Comparison of ENCODE assay signal across 11 cellular contexts in the genomic region with DNA sequence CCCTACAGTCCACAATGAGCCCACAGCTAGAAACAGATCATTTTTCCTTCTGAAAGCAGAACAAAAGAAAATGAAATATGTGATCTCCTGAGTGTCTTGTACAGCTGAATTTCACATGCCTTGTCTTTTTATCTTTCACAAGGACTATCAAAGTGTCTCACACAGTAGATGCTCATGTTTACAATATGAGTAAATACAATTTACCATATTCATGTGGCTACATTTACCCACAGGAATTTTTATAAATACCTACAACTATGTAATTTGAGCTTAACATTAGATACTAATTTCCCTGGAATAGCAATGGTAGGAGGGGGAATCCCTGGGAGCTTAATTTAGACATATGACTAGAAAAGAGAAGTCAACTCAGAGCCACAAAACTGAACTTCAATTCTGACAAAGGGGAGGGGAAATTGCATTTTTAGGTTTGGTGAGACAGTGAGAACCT.
DNase-seq lines count a peak whose midpoint lies in the region; ATAC-seq, FAIRE-seq and TF ChIP-seq lines count a peak whose summit lies in the region.
"Had no signal": no experiment of that assay in that cellular context is flagged by ENCODE, and none has a peak within 500 bp of the region (broad histone marks: within the 10 kb centered on the region; RNA-seq: fewer than 3 reads in every experiment).

No MANE protein-coding gene starts in this region.

- TF ChIP-seq POLR2A in H1 (IDR thresholded peaks at IDR 0.05; ENCODE audit: control extremely low read depth in 1 of 2, low read depth in 2 of 2, low read length in 2 of 2) = no peak

- intact Hi-C loops in posterior vena cava (cut with DNase I) = no loop called here

- H3K18ac ChIP-seq in H1 (ENCODE audit: extremely low read depth, low read length) = no peak overlapping the region

- H3K4me2 ChIP-seq in H1 (ENCODE audit: insufficient read depth in 1 of 2, low read depth in 2 of 2, low read length in 2 of 2) = no peak overlapping the region

- no peak for FAIRE-seq in H1 (lab: Jason Lieb, UNC)

- no peak for TF ChIP-seq RAD21 in H1 (IDR thresholded peaks at IDR 0.05 in 1 of 2, conservative IDR thresholded peaks at IDR 0.05 in 1 of 2; ENCODE audit: low read depth in 2 of 2, low read length in 2 of 2)

- TF ChIP-seq EP300 in H1 (IDR thresholded peaks at IDR 0.05; ENCODE audit: borderline replicate concordance in 1 of 2, low read depth in 2 of 2, low read length in 2 of 2) = no peak

- no peaks in the 10 kb centered on the region for H3K4me1 Mint-ChIP-seq in progenitor cell of endocrine pancreas (ENCODE audit: low read depth)

- peaks cover 0 to 8% (median 0%) of the 10 kb centered on the region in 4 experiments; a peak in 1 of 8 replicates for H3K36me3 ChIP-seq in H1 (ENCODE audit: control insufficient read depth in 2 of 4, insufficient read depth in 4 of 4, low read length in 3 of 4)
- H3K36me3 ChIP-seq: cardiac muscle cell had no signal

- no peak overlapping the region for H3K23ac ChIP-seq in H1 (ENCODE audit: insufficient read length)

- CTCF ChIA-PET in H1 (lab: Charles Lee; ENCODE audit: partially characterized antibody) = interaction anchor here (0.9 to 1.5 kb wide), 3 partner anchors 18 to 142 kb away, joined by 3 to 4 read pairs (median 3); no protein-coding TSS in a partner anchor

- H3K36me3 Mint-ChIP-seq in progenitor cell of endocrine pancreas (ENCODE audit: insufficient read depth) = no peaks in the 10 kb centered on the region

- peak; percentile 27 for DNase-seq in GM03348 (ENCODE audit: low spot score)
- no peak for DNase-seq in H1 (ENCODE audit: low read depth in 1 of 2, low spot score in 2 of 2)
- DNase-seq in progenitor cell of endocrine pancreas (ENCODE audit: low spot score, unreplicated experiment) = no peak
- DNase-seq in NCI-H774 (lab: John Stamatoyannopoulos, UW) = no peak
- no peak for DNase-seq in posterior vena cava (ENCODE audit: low spot score)
- DNase-seq in activated naive CD4-positive, alpha-beta T cell treated with anti-CD3 and anti-CD28 coated beads, Interleukin-2, amount 50 U/mL, for 16 hours = no peak
- DNase-seq: DMS 273 treated with DMSO at 0.1 percent for 48 hours had no signal

- H3K14ac ChIP-seq in H1 (ENCODE audit: insufficient read length) = no peak overlapping the region

- H4K91ac ChIP-seq in H1 (replicated peaks; ENCODE audit: insufficient read length, low read length) = no peak overlapping the region

- H3K4ac ChIP-seq in H1 (replicated peaks; ENCODE audit: insufficient read length, low read depth, low read length) = no peak overlapping the region

- no peak overlapping the region for H3K56ac ChIP-seq in H1 (replicated peaks; ENCODE audit: insufficient read length, low read depth, low read length)

- POLR2A ChIA-PET in H1 (lab: Charles Lee; ENCODE audit: partially characterized antibody) = interaction anchor here (0.8 to 1.1 kb wide), 2 partner anchors 81 to 95 kb away, joined by 3 to 4 read pairs; no protein-coding TSS in a partner anchor

- ATAC-seq in GM21515 (IDR thresholded peaks at IDR 0.05; ENCODE audit: unreplicated experiment) = peak; percentile 54
- peak; percentile 64 for ATAC-seq in HG03378 (IDR thresholded peaks at IDR 0.05; ENCODE audit: unreplicated experiment)

- no peak overlapping the region for H2BK15ac ChIP-seq in H1 (ENCODE audit: low read length)

- no peak overlapping the region for H2BK5ac ChIP-seq in H1 (ENCODE audit: low read depth, low read length)

- peaks cover 4 to 15% (median 7%) of the 10 kb centered on the region in 4 experiments for H3K4me1 ChIP-seq in H1 (replicated peaks in 1 of 4; ENCODE audit: control insufficient read depth in 3 of 4, insufficient read depth in 4 of 4, low read length in 3 of 4)

- no peaks in the 10 kb centered on the region for H3K9me3 ChIP-seq in H1 (ENCODE audit: insufficient read depth in 2 of 2, low read depth in 1 of 2, low read length in 1 of 2)

- H2BK12ac ChIP-seq in H1 (ENCODE audit: low read depth, low read length) = no peak overlapping the region

- no peaks in the 10 kb centered on the region for H3K23me2 ChIP-seq in H1 (ENCODE audit: low read depth, low read length)

- TF ChIP-seq CTCF in H1 (IDR thresholded peaks at IDR 0.05; ENCODE audit: control extremely low read depth in 1 of 3, insufficient read depth in 1 of 3, low read depth in 1 of 3, low read length in 3 of 3) (no peak), progenitor cell of endocrine pancreas (IDR thresholded peaks at IDR 0.05; ENCODE audit: unreplicated experiment) (no peak)

- H3K4me3 Mint-ChIP-seq in progenitor cell of endocrine pancreas (ENCODE audit: low read depth) = no peak overlapping the region

- H2BK120ac ChIP-seq in H1 (replicated peaks; ENCODE audit: low read depth, low read length) = no peak overlapping the region

- H3K9me3 Mint-ChIP-seq in progenitor cell of endocrine pancreas (ENCODE audit: low read depth) = no peaks in the 10 kb centered on the region

- H4K5ac ChIP-seq in H1 (ENCODE audit: insufficient read length, low read depth, low read length) = peak overlapping the region; percentile 9

- H3K9ac ChIP-seq in H1 (replicated peaks in 1 of 4; ENCODE audit: extremely low read depth in 1 of 4, low read depth in 3 of 4, low read length in 3 of 4) = no peak overlapping the region

- H2BK20ac ChIP-seq in H1 (ENCODE audit: low read length) = no peak overlapping the region

- H3K27me3 Mint-ChIP-seq in progenitor cell of endocrine pancreas = no peaks in the 10 kb centered on the region

- H3K27ac Mint-ChIP-seq in progenitor cell of endocrine pancreas = no peak overlapping the region

- H3K4me3 ChIP-seq in H1 (ENCODE audit: extremely low read depth in 1 of 4, insufficient read depth in 2 of 4, low read depth in 3 of 4, low read length in 4 of 4) = no peak overlapping the region
- H3K4me3 ChIP-seq: cardiac muscle cell, lung had no signal

- no peaks in the 10 kb centered on the region; the same call in 1 of the 2 replicates for H3K79me1 ChIP-seq in H1 (ENCODE audit: low read depth, low read length)

- no peak overlapping the region for H4K8ac ChIP-seq in H1 (ENCODE audit: extremely low read depth, insufficient read depth, low read length)

- no peaks in the 10 kb centered on the region for H4K20me1 ChIP-seq in H1 (replicated peaks in 1 of 2; ENCODE audit: control insufficient read depth in 1 of 2, insufficient read depth in 2 of 2, low read length in 2 of 2)

- no peak overlapping the region for H2AFZ ChIP-seq in H1 (ENCODE audit: low read length)

- no peak overlapping the region for H2AK5ac ChIP-seq in H1 (ENCODE audit: low read depth, low read length)

- no peaks in the 10 kb centered on the region for H3K27me3 ChIP-seq in H1 (replicated peaks in 1 of 4; ENCODE audit: control insufficient read depth in 3 of 4, extremely low read depth in 1 of 4, insufficient read depth in 3 of 4, low read length in 3 of 4)
- H3K27me3 ChIP-seq: cardiac muscle cell had no signal

- peaks cover 0 to 12% of the 10 kb centered on the region in 2 experiments; a peak in 1 of 4 replicates for H3K79me2 ChIP-seq in H1 (ENCODE audit: control insufficient read depth in 1 of 2, insufficient read depth in 2 of 2, low read length in 2 of 2)

- no peak overlapping the region for H3K27ac ChIP-seq in H1 (ENCODE audit: low read depth, low read length)
- H3K27ac ChIP-seq: cardiac muscle cell had no signal

TF ChIP-seq in H1, 55 proteins besides CTCF, POLR2A, EP300 and RAD21 (continues in another document):
- TF ChIP-seq ASH2L (IDR thresholded peaks at IDR 0.05; ENCODE audit: low read length) (no peak), RNF2 (IDR thresholded peaks at IDR 0.05; ENCODE audit: borderline replicate concordance, low read depth, low read length, missing control alignments, poor library complexity, severe bottlenecking) (no peak), POU5F1 (IDR thresholded peaks at IDR 0.05; ENCODE audit: low read depth, low read length) (no peak)
- TF ChIP-seq, protein P1, sequence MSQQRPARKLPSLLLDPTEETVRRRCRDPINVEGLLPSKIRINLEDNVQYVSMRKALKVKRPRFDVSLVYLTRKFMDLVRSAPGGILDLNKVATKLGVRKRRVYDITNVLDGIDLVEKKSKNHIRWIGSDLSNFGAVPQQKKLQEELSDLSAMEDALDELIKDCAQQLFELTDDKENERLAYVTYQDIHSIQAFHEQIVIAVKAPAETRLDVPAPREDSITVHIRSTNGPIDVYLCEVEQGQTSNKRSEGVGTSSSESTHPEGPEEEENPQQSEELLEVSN (IDR thresholded peaks at IDR 0.05) = no peak
